Comparison of ENCODE assay signal across 1 cellular context in the genomic region with DNA sequence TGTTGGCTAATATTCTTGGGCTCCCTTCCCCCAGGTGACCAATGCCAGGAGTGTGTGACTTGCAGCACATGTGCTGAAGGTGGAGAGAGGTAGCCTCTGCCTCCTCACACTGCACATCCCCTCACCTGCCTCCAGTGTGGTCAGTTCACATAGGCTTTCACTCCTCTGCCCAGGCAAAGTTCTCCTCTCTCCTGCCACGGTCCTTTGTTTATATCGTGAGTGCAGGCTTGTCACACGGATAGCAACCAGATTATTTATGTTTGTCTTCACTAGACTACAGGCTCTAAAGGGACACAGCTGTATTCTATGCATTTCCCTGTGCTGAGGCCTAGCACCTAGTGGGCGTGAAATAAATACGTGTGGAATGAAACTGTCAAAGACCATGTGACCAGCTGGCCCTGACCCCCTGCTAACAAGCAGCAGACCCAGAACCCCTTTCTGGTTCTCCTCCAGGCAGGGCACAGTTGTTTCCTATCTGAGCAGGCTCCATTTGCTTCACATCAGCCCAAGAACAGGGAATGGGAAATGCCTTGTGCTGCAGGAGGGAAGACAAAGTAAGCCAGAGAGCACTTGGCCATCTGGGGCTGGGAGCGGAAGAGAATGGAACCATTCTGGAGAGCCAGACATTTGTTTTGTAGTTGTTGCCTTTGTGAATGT.
A peak's percentile ranks its signal among the peaks of the same experiment; 100 is the strongest.
TF ChIP-seq lines count a peak whose summit lies in the region.

No MANE protein-coding gene starts in this region.

TF ChIP-seq in HEK293, 187 proteins besides CTCF, POLR2A, EP300 and RAD21 (continued from another document):
- TF ChIP-seq, protein P1, sequence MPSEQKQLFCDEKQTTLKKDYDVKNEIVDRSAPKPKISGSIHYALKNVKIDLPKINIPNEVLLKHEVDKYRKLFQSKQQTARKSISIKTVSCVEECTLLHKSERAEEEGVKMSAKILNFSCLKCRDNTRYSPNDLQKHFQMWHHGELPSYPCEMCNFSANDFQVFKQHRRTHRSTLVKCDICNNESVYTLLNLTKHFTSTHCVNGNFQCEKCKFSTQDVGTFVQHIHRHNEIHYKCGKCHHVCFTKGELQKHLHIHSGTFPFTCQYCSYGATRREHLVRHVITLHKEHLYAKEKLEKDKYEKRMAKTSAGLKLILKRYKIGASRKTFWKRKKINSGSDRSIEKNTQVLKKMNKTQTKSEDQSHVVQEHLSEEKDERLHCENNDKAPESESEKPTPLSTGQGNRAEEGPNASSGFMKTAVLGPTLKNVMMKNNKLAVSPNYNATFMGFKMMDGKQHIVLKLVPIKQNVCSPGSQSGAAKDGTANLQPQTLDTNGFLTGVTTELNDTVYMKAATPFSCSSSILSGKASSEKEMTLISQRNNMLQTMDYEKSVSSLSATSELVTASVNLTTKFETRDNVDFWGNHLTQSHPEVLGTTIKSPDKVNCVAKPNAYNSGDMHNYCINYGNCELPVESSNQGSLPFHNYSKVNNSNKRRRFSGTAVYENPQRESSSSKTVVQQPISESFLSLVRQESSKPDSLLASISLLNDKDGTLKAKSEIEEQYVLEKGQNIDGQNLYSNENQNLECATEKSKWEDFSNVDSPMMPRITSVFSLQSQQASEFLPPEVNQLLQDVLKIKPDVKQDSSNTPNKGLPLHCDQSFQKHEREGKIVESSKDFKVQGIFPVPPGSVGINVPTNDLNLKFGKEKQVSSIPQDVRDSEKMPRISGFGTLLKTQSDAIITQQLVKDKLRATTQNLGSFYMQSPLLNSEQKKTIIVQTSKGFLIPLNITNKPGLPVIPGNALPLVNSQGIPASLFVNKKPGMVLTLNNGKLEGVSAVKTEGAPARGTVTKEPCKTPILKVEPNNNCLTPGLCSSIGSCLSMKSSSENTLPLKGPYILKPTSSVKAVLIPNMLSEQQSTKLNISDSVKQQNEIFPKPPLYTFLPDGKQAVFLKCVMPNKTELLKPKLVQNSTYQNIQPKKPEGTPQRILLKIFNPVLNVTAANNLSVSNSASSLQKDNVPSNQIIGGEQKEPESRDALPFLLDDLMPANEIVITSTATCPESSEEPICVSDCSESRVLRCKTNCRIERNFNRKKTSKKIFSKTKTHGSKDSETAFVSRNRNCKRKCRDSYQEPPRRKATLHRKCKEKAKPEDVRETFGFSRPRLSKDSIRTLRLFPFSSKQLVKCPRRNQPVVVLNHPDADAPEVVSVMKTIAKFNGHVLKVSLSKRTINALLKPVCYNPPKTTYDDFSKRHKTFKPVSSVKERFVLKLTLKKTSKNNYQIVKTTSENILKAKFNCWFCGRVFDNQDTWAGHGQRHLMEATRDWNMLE (tag by site-specific recombination; conservative IDR thresholded peaks at IDR 0.05; ENCODE audit: low read depth), result no peak
- TF ChIP-seq ZEB2 (tag by site-specific recombination; IDR thresholded peaks at IDR 0.05), result no peak
- no peak for TF ChIP-seq ZNF560 (tag by site-specific recombination; IDR thresholded peaks at IDR 0.05; ENCODE audit: borderline replicate concordance)
- no peak for TF ChIP-seq ZNF311 (tag by site-specific recombination; IDR thresholded peaks at IDR 0.05; ENCODE audit: borderline replicate concordance)
- TF ChIP-seq, protein P2, sequence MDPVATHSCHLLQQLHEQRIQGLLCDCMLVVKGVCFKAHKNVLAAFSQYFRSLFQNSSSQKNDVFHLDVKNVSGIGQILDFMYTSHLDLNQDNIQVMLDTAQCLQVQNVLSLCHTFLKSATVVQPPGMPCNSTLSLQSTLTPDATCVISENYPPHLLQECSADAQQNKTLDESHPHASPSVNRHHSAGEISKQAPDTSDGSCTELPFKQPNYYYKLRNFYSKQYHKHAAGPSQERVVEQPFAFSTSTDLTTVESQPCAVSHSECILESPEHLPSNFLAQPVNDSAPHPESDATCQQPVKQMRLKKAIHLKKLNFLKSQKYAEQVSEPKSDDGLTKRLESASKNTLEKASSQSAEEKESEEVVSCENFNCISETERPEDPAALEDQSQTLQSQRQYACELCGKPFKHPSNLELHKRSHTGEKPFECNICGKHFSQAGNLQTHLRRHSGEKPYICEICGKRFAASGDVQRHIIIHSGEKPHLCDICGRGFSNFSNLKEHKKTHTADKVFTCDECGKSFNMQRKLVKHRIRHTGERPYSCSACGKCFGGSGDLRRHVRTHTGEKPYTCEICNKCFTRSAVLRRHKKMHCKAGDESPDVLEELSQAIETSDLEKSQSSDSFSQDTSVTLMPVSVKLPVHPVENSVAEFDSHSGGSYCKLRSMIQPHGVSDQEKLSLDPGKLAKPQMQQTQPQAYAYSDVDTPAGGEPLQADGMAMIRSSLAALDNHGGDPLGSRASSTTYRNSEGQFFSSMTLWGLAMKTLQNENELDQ (tag by site-specific recombination; IDR thresholded peaks at IDR 0.05; ENCODE audit: low read depth), result no peak
- TF ChIP-seq GLIS1 (tag by site-specific recombination; IDR thresholded peaks at IDR 0.05), result peak; percentile 11; the same call in 1 of the 2 replicates
- TF ChIP-seq ZNF121 (tag by site-specific recombination; IDR thresholded peaks at IDR 0.05), result no peak
- no peak for TF ChIP-seq SCRT1 (tag by site-specific recombination; IDR thresholded peaks at IDR 0.05; ENCODE audit: borderline replicate concordance)
- TF ChIP-seq, protein P3, sequence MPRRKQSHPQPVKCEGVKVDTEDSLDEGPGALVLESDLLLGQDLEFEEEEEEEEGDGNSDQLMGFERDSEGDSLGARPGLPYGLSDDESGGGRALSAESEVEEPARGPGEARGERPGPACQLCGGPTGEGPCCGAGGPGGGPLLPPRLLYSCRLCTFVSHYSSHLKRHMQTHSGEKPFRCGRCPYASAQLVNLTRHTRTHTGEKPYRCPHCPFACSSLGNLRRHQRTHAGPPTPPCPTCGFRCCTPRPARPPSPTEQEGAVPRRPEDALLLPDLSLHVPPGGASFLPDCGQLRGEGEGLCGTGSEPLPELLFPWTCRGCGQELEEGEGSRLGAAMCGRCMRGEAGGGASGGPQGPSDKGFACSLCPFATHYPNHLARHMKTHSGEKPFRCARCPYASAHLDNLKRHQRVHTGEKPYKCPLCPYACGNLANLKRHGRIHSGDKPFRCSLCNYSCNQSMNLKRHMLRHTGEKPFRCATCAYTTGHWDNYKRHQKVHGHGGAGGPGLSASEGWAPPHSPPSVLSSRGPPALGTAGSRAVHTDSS (tag by site-specific recombination; IDR thresholded peaks at IDR 0.05), result no peak
- no peak for TF ChIP-seq ZNF629 (tag by site-specific recombination; IDR thresholded peaks at IDR 0.05)
- no peak for TF ChIP-seq ZNF394 (tag by site-specific recombination; IDR thresholded peaks at IDR 0.05; ENCODE audit: borderline replicate concordance)
- TF ChIP-seq ZNF654 (tag by site-specific recombination; IDR thresholded peaks at IDR 0.05; ENCODE audit: low read depth), result no peak
- TF ChIP-seq, protein P4, sequence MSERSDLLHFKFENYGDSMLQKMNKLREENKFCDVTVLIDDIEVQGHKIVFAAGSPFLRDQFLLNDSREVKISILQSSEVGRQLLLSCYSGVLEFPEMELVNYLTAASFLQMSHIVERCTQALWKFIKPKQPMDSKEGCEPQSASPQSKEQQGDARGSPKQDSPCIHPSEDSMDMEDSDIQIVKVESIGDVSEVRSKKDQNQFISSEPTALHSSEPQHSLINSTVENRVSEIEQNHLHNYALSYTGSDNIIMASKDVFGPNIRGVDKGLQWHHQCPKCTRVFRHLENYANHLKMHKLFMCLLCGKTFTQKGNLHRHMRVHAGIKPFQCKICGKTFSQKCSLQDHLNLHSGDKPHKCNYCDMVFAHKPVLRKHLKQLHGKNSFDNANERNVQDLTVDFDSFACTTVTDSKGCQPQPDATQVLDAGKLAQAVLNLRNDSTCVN (tag by site-specific recombination; optimal IDR thresholded peaks at IDR 0.05), result no peak
- no peak for TF ChIP-seq MZF1 (tag by site-specific recombination; IDR thresholded peaks at IDR 0.05; ENCODE audit: borderline replicate concordance)
- peak; percentile 47; the same call in 1 of the 2 replicates for TF ChIP-seq ZFHX2 (tag by site-specific recombination; conservative IDR thresholded peaks at IDR 0.05)
